21 cellular contexts compared by ENCODE assay signal in the genomic region with DNA sequence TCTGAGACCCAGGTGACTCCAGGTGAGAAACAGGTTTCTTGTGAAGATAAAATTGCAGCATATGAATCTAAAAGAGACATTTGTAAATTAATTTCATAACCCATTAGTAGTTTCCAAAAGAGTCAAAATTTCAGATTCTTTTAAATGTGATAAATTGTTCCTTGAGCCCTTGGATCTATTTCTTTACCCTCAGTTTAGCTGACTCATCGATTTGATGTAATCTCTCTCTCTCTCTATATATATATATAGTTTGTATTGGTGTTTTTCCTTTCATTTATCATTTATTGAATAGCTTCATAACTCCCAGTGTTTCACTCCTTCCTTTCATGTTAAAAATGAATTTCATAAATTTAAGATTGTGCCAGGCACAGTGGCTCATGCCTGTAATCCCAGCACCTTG.
"Had no signal": no experiment of that assay in that cellular context is flagged by ENCODE, and none has a peak within 500 bp of the region (broad histone marks: within the 10 kb centered on the region; RNA-seq: fewer than 3 reads in every experiment).

No MANE protein-coding gene starts in this region.

- H3K4me3 Mint-ChIP-seq: mesothelial cell of epicardium; naive B cell; nephron; stimulated activated effector memory CD8-positive, alpha-beta T cell treated with anti-CD3 and anti-CD28 coated beads, Interleukin-12 subunit alpha, Interleukin-12 subunit beta, amount 100 ng/mL, for 72 hours had no signal

- H3K9me3 Mint-ChIP-seq: mesothelial cell of epicardium; naive B cell; nephron; stimulated activated effector memory CD8-positive, alpha-beta T cell treated with anti-CD3 and anti-CD28 coated beads, Interleukin-12 subunit alpha, Interleukin-12 subunit beta, amount 100 ng/mL, for 72 hours had no signal

- H3K27ac ChIP-seq: esophagus squamous epithelium, prostate gland, sigmoid colon, stomach, thyroid gland had no signal

- H3K9me3 ChIP-seq: esophagus squamous epithelium, mucosa of descending colon, prostate gland, right atrium auricular region, sigmoid colon, stomach, thyroid gland had no signal

- DNase-seq: cerebellar nuclear complex; dorsolateral prefrontal cortex; effector CD4-positive, alpha-beta T cell; esophagus squamous epithelium; foreskin melanocyte; mesenchymal stem cell; mucosa of descending colon; naive B cell; nucleus accumbens; sigmoid colon; stimulated activated CD4-positive, alpha-beta T cell treated with anti-CD3 and anti-CD28 coated beads, Interleukin-2, amount 100 ng/mL, for 24 hours; stimulated activated CD4-positive, alpha-beta T cell treated with anti-CD3 and anti-CD28 coated beads, Interleukin-4, amount 100 ng/mL, for 24 hours; stimulated activated naive CD4-positive, alpha-beta T cell treated with Interleukin-2 at 50 U/mL for 16 hours; stomach; thyroid gland; trophoblast cell had no signal

- H3K36me3 ChIP-seq: esophagus squamous epithelium, prostate gland, right atrium auricular region, sigmoid colon, stomach, thyroid gland had no signal

- H3K4me3 ChIP-seq: dorsolateral prefrontal cortex, esophagus squamous epithelium, mucosa of descending colon, prostate gland, right atrium auricular region, sigmoid colon, stomach, thyroid gland had no signal

- H3K27ac Mint-ChIP-seq: mesothelial cell of epicardium; nephron; stimulated activated effector memory CD8-positive, alpha-beta T cell treated with anti-CD3 and anti-CD28 coated beads, Interleukin-12 subunit alpha, Interleukin-12 subunit beta, amount 100 ng/mL, for 72 hours had no signal

- H3K27me3 Mint-ChIP-seq: naive B cell had no signal

- ATAC-seq: mucosa of descending colon; stimulated activated effector memory CD8-positive, alpha-beta T cell treated with anti-CD3 and anti-CD28 coated beads, Interleukin-12 subunit alpha, Interleukin-12 subunit beta, amount 100 ng/mL, for 72 hours had no signal

- H3K36me3 Mint-ChIP-seq: mesothelial cell of epicardium had no signal

- H3K27me3 ChIP-seq: dorsolateral prefrontal cortex, esophagus squamous epithelium, right atrium auricular region, sigmoid colon, stomach, thyroid gland had no signal
